ENCODE assay signal across 11 cellular contexts in genomic region chr10:51092402-51092801, GRCh38. TPM values are rescaled to one million over a fixed set of nuclear protein-coding genes. Genes with fewer than 3 reads are reported as not detected.
DNase-seq lines count a peak whose midpoint lies in the region; ATAC-seq and TF ChIP-seq lines count a peak whose summit lies in the region.
"Had no signal": no experiment of that assay in that cellular context is flagged by ENCODE, and none has a peak within 500 bp of the region (broad histone marks: within the 10 kb centered on the region; RNA-seq: fewer than 3 reads in every experiment).

No MANE protein-coding gene starts in this region.

- POLR2A ChIA-PET in CD8-positive, alpha-beta memory T cell (lab: Charles Lee): no interaction called here
- POLR2A ChIA-PET in CD4-positive, alpha-beta T cell (lab: Charles Lee): no interaction called here

- H3K27me3 Mint-ChIP-seq in CD8-positive, alpha-beta memory T cell: peaks cover 0 to 5% of the 10 kb centered on the region in 2 donors
- H3K27me3 Mint-ChIP-seq in CD4-positive, alpha-beta T cell: peaks cover 6% of the 10 kb centered on the region
- H3K27me3 Mint-ChIP-seq in natural killer cell (ENCODE audit: low read depth in 2 of 2): no peaks in the 10 kb centered on the region

- intact Hi-C loops in tibial artery (cut with DNase I; ENCODE audit: low total_unique reads): no loop called here
- intact Hi-C loops in CD4-positive, alpha-beta T cell (cut with DNase I, micrococcal nuclease): no loop called here
- intact Hi-C loops in natural killer cell (cut with micrococcal nuclease): no loop called here

- ATAC-seq in GM21381 (IDR thresholded peaks at IDR 0.05; ENCODE audit: unreplicated experiment) (no peak), natural killer cell (no peak)
- no peak for ATAC-seq in CD4-positive, alpha-beta T cell (ENCODE audit: poor library complexity)

- H3K27ac Mint-ChIP-seq in CD8-positive, alpha-beta memory T cell: no peak overlapping the region
- H3K27ac Mint-ChIP-seq in CD4-positive, alpha-beta T cell: no peak overlapping the region
- no peak overlapping the region for H3K27ac Mint-ChIP-seq in natural killer cell
- H3K27ac Mint-ChIP-seq: activated naive CD4-positive, alpha-beta T cell treated with anti-CD3 and anti-CD28 coated beads for 36 hours had no signal

- no peaks in the 10 kb centered on the region for H3K36me3 ChIP-seq in tibial artery
- H3K36me3 ChIP-seq in CD8-positive, alpha-beta memory T cell (ENCODE audit: insufficient read depth, low read length): no peaks in the 10 kb centered on the region

- CTCF ChIA-PET in CD8-positive, alpha-beta memory T cell (lab: Charles Lee): no interaction called here
- CTCF ChIA-PET in CD4-positive, alpha-beta T cell (lab: Charles Lee): no interaction called here

- H3K36me3 Mint-ChIP-seq in CD8-positive, alpha-beta memory T cell: no peaks in the 10 kb centered on the region
- H3K36me3 Mint-ChIP-seq in CD4-positive, alpha-beta T cell (ENCODE audit: low read depth): no peaks in the 10 kb centered on the region
- H3K36me3 Mint-ChIP-seq in natural killer cell: no peaks in the 10 kb centered on the region

- TF ChIP-seq CTCF in tibial artery (IDR thresholded peaks at IDR 0.05) (no peak), natural killer cell (IDR thresholded peaks at IDR 0.05) (no peak)
- no peak for TF ChIP-seq CTCF in CD4-positive, alpha-beta T cell (IDR thresholded peaks at IDR 0.05)

- H3K9me3 Mint-ChIP-seq in CD8-positive, alpha-beta memory T cell: no peaks in the 10 kb centered on the region
- no peaks in the 10 kb centered on the region for H3K9me3 Mint-ChIP-seq in CD4-positive, alpha-beta T cell
- no peaks in the 10 kb centered on the region for H3K9me3 Mint-ChIP-seq in natural killer cell
- H3K9me3 Mint-ChIP-seq: activated naive CD4-positive, alpha-beta T cell treated with anti-CD3 and anti-CD28 coated beads for 36 hours had no signal

- H3K27me3 ChIP-seq in tibial artery: no peaks in the 10 kb centered on the region
- no peaks in the 10 kb centered on the region for H3K27me3 ChIP-seq in CD8-positive, alpha-beta memory T cell (ENCODE audit: insufficient read depth, low read length, poor library complexity, severe bottlenecking)
- no peaks in the 10 kb centered on the region for H3K27me3 ChIP-seq in CD4-positive, alpha-beta T cell (ENCODE audit: control insufficient read depth, insufficient read depth, low read length)

- H3K4me3 Mint-ChIP-seq in CD8-positive, alpha-beta memory T cell: no peak overlapping the region
- H3K4me3 Mint-ChIP-seq in CD4-positive, alpha-beta T cell: no peak overlapping the region
- H3K4me3 Mint-ChIP-seq in natural killer cell: no peak overlapping the region
- H3K4me3 Mint-ChIP-seq: activated naive CD4-positive, alpha-beta T cell treated with anti-CD3 and anti-CD28 coated beads for 36 hours had no signal

- peaks cover 0 to 81% (median 22%) of the 10 kb centered on the region in 4 donors for H3K4me1 ChIP-seq in tibial artery
- H3K4me1 ChIP-seq in CD8-positive, alpha-beta memory T cell (ENCODE audit: insufficient read depth, low read length): no peaks in the 10 kb centered on the region

- no peak overlapping the region for H3K4me3 ChIP-seq in tibial artery
- H3K4me3 ChIP-seq in CD8-positive, alpha-beta memory T cell (ENCODE audit: low read length): no peak overlapping the region

- H3K9me3 ChIP-seq in tibial artery: no peaks in the 10 kb centered on the region
- H3K9me3 ChIP-seq in CD8-positive, alpha-beta memory T cell (ENCODE audit: low read length): no peaks in the 10 kb centered on the region
- H3K9me3 ChIP-seq in CD4-positive, alpha-beta T cell (ENCODE audit: control insufficient read depth, low read length): no peaks in the 10 kb centered on the region

- H3K4me1 Mint-ChIP-seq in CD8-positive, alpha-beta memory T cell: no peaks in the 10 kb centered on the region
- no peaks in the 10 kb centered on the region for H3K4me1 Mint-ChIP-seq in CD4-positive, alpha-beta T cell (ENCODE audit: low read depth)
- no peaks in the 10 kb centered on the region for H3K4me1 Mint-ChIP-seq in natural killer cell

- H3K27ac ChIP-seq in tibial artery: peak overlapping the region; percentile 3 to 49
- no peak overlapping the region for H3K27ac ChIP-seq in CD8-positive, alpha-beta memory T cell (ENCODE audit: low read depth, low read length)
- H3K27ac ChIP-seq in CD4-positive, alpha-beta T cell (ENCODE audit: low read depth, low read length): no peak overlapping the region
- H3K27ac ChIP-seq: epithelial cell of prostate had no signal

- peak; percentile 42 for DNase-seq in NCI-H1694 treated with DMSO at 0.1 percent for 48 hours (lab: John Stamatoyannopoulos, UW)
- DNase-seq in dedifferentiated amniotic fluid mesenchymal stem cell (ENCODE audit: extremely low spot score): peak; percentile 26
- peak; percentile 75 for DNase-seq in medulla oblongata (ENCODE audit: extremely low spot score)
- peak; percentile 69 to 90 for DNase-seq in tibial artery
- DNase-seq in CD8-positive, alpha-beta memory T cell: no peak
- DNase-seq in CD4-positive, alpha-beta T cell: no peak
- no peak for DNase-seq in natural killer cell
- DNase-seq: activated CD4-positive, alpha-beta T cell treated with anti-CD3 and anti-CD28 coated beads for 1 hour; activated naive CD4-positive, alpha-beta T cell treated with anti-CD3 and anti-CD28 coated beads for 36 hours had no signal

RNA-seq across cellular contexts. Expression of gene PRKG1, which starts 18.1 kb away (rescaled TPM):
- total RNA-seq in CD8-positive, alpha-beta memory T cell: not detected
- not detected for polyA plus RNA-seq in CD8-positive, alpha-beta memory T cell
- total RNA-seq in CD4-positive, alpha-beta T cell: under 1 TPM in 1 of 2 experiments, not detected in 1; 0.31 TPM
- total RNA-seq in natural killer cell: under 1 TPM; 0.23 to 0.41 (median 0.35) TPM
- total RNA-seq: activated naive CD4-positive, alpha-beta T cell treated with anti-CD3 and anti-CD28 coated beads for 36 hours had no signal

Comparison
In these comparisons a context has a peak if more than half of its experiments do, and no peak if none do; other contexts are left out.
1. DNase-seq: peak in NCI-H1694 treated with DMSO at 0.1 percent for 48 hours (single experiment), dedifferentiated amniotic fluid mesenchymal stem cell (single experiment), medulla oblongata (single experiment) and tibial artery (2 of 2); none in CD8-positive, alpha-beta memory T cell (0 of 5), CD4-positive, alpha-beta T cell (0 of 10) and natural killer cell (single experiment).
2. H3K27ac ChIP-seq: peak in tibial artery (2 of 2); none in CD8-positive, alpha-beta memory T cell (single experiment) and CD4-positive, alpha-beta T cell (single experiment).